ENCODE assay signal across 25 cellular contexts in the genomic region with DNA sequence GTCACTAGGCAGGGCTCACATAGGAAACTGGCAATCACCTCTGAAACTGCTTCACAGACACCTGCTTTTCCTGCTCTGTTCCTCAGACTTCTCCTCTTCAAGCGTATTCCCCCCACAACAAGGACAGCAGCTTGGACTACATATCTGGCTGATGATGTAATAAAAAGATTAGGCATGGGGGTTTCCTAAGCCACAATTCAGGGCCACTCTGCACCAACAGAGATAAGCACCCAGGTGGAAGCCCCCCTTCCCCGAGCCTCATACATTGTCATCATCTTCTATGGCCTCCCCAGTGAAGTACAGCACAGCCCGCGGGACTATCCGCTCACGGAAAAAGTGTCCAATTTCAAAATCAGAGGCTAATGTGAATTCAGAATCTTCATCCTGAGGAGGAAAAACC. TPM values are rescaled to one million over a fixed set of nuclear protein-coding genes. Genes with fewer than 3 reads are reported as not detected.
A peak's percentile ranks its signal among the peaks of the same experiment; 100 is the strongest.
DNase-seq lines count a peak whose midpoint lies in the region; ATAC-seq, FAIRE-seq and TF ChIP-seq lines count a peak whose summit lies in the region.
"Had no signal": no experiment of that assay in that cellular context is flagged by ENCODE, and none has a peak within 500 bp of the region (broad histone marks: within the 10 kb centered on the region; RNA-seq: fewer than 3 reads in every experiment).

No MANE protein-coding gene starts in this region.

- no peaks in the 10 kb centered on the region for H4K20me1 ChIP-seq in endothelial cell of umbilical vein (replicated peaks; ENCODE audit: control insufficient read depth, extremely low read depth, insufficient read depth, low read length)

- H3K79me2 ChIP-seq in endothelial cell of umbilical vein (ENCODE audit: control insufficient read depth, insufficient read depth, low read length): peaks cover 29% of the 10 kb centered on the region

- H3K9ac ChIP-seq in endothelial cell of umbilical vein (replicated peaks; ENCODE audit: extremely low read depth, insufficient read depth, low read length): no peak overlapping the region
- H3K9ac ChIP-seq: BLaER1 treated with 17β-estradiol and CSF1 and Interleukin-3, amounts not matched to agents 10 nM and 100 nM; SK-N-SH had no signal

- no peaks in the 10 kb centered on the region for H3K4me1 ChIP-seq in HEK293 (ENCODE audit: control insufficient read depth, insufficient read depth, low read length)
- peaks cover 34% of the 10 kb centered on the region for H3K4me1 ChIP-seq in endothelial cell of umbilical vein (ENCODE audit: control insufficient read depth, extremely low read depth, insufficient read depth, low read length)
- H3K4me1 ChIP-seq: right lobe of liver had no signal

- no peak overlapping the region for H3K4me2 ChIP-seq in endothelial cell of umbilical vein (ENCODE audit: insufficient read depth, low read length)
- H3K4me2 ChIP-seq: BLaER1 treated with 17β-estradiol and CSF1 and Interleukin-3, amounts not matched to agents 10 nM and 100 nM; SK-N-SH had no signal

- H2AFZ ChIP-seq in endothelial cell of umbilical vein (ENCODE audit: low read depth, low read length): no peak overlapping the region

- H3K9me3 ChIP-seq in HEK293 (ENCODE audit: control insufficient read depth, insufficient read depth, low read depth, low read length) (no peaks in the 10 kb centered on the region), endothelial cell of umbilical vein (replicated peaks; ENCODE audit: control insufficient read depth, insufficient read depth, low read length) (no peaks in the 10 kb centered on the region)
- H3K9me3 ChIP-seq: BLaER1 treated with 17β-estradiol and CSF1 and Interleukin-3, amounts not matched to agents 10 nM and 100 nM; right lobe of liver; SK-N-SH had no signal

- H3K4me1 Mint-ChIP-seq in activated naive CD8-positive, alpha-beta T cell treated with anti-CD3 and anti-CD28 coated beads for 36 hours: peaks cover 32% of the 10 kb centered on the region

- H3K27me3 ChIP-seq in endothelial cell of umbilical vein (ENCODE audit: control insufficient read depth in 2 of 2, insufficient read depth in 2 of 2, low read length in 2 of 2): no peaks in the 10 kb centered on the region
- H3K27me3 ChIP-seq: BLaER1 treated with 17β-estradiol and CSF1 and Interleukin-3, amounts not matched to agents 10 nM and 100 nM; brain microvascular endothelial cell; right lobe of liver had no signal

- intact Hi-C loops in endothelial cell of umbilical vein (cut with micrococcal nuclease): no loop called here

- POLR2A ChIA-PET in HEK293 (lab: Yijun Ruan, JAX): no interaction called here
- POLR2A ChIA-PET in endothelial cell of umbilical vein (lab: Charles Lee): interaction anchor here (1.2 kb wide), 1 partner anchor 21 kb away, joined by 3 read pairs; no protein-coding TSS in a partner anchor

- dilution Hi-C loops in endothelial cell of umbilical vein (cut with MboI; ENCODE audit: extremely low pct_ligation_motif_present, low sequenced_read_pairs): no loop called here

- H3K36me3 ChIP-seq in HEK293 (ENCODE audit: control insufficient read depth in 2 of 2, insufficient read depth in 1 of 2, low read length in 2 of 2) (peaks cover 6 to 100% of the 10 kb centered on the region in 2 experiments; a peak in 2 of 3 replicates), endothelial cell of umbilical vein (ENCODE audit: control insufficient read depth in 2 of 2, extremely low read depth in 1 of 2, insufficient read depth in 2 of 2, low read length in 2 of 2) (peaks cover 34 to 54% of the 10 kb centered on the region in 2 experiments)

- H3K9me1 ChIP-seq in endothelial cell of umbilical vein (replicated peaks; ENCODE audit: control insufficient read depth, extremely low read depth, insufficient read depth, low read length): no peaks in the 10 kb centered on the region

- H3K27ac ChIP-seq in HEK293 (ENCODE audit: extremely low read depth, low read depth, low read length): no peak overlapping the region
- H3K27ac ChIP-seq in endothelial cell of umbilical vein (ENCODE audit: insufficient read depth, low read depth, low read length): peak overlapping the region; percentile 36
- H3K27ac ChIP-seq: BLaER1 treated with 17β-estradiol and CSF1 and Interleukin-3, amounts not matched to agents 10 nM and 100 nM; brain microvascular endothelial cell; right lobe of liver had no signal

- H3K36me3 Mint-ChIP-seq in activated naive CD8-positive, alpha-beta T cell treated with anti-CD3 and anti-CD28 coated beads for 36 hours: peaks cover 46% of the 10 kb centered on the region

- no peaks in the 10 kb centered on the region for H3K9me3 Mint-ChIP-seq in activated naive CD8-positive, alpha-beta T cell treated with anti-CD3 and anti-CD28 coated beads for 36 hours
- H3K9me3 Mint-ChIP-seq: activated T-helper 2 cell treated with anti-CD3 and anti-CD28 coated beads, Interferon-gamma antibody, Interleukin-2, Interleukin-4, amounts not matched to agents 10 μg/mL and 5 μg/mL and 100 μg/mL, durations not matched to agents 14 hours and 24 hours and 36 hours had no signal

- FAIRE-seq in endothelial cell of umbilical vein (lab: Jason Lieb, UNC): no peak

- peak overlapping the region; percentile 62 for H3K27ac Mint-ChIP-seq in activated naive CD8-positive, alpha-beta T cell treated with anti-CD3 and anti-CD28 coated beads for 36 hours

- CTCF ChIA-PET in HEK293 (lab: Yijun Ruan, JAX): interaction anchor here (0.6 to 2.3 kb wide), 5 partner anchors 10 to 262 kb away, joined by 3 to 6 read pairs (median 5); no protein-coding TSS in a partner anchor
- CTCF ChIA-PET in endothelial cell of umbilical vein (lab: Charles Lee): interaction anchor here (1.3 to 2.4 kb wide), 2 partner anchors 62 to 69 kb away, joined by 3 to 5 read pairs; no protein-coding TSS in a partner anchor

- no peaks in the 10 kb centered on the region for H3K27me3 Mint-ChIP-seq in activated naive CD8-positive, alpha-beta T cell treated with anti-CD3 and anti-CD28 coated beads for 36 hours

- no peak overlapping the region for H3K4me3 Mint-ChIP-seq in activated naive CD8-positive, alpha-beta T cell treated with anti-CD3 and anti-CD28 coated beads for 36 hours

- ATAC-seq in GM21619 (IDR thresholded peaks at IDR 0.05; ENCODE audit: unreplicated experiment) (no peak), HG03108 (IDR thresholded peaks at IDR 0.05; ENCODE audit: unreplicated experiment) (no peak)
- ATAC-seq: left colon, PC-3, right lobe of liver had no signal

- TF ChIP-seq POLR2A in endothelial cell of umbilical vein (IDR thresholded peaks at IDR 0.05; ENCODE audit: low read depth, low read length): no peak

- TF ChIP-seq CTCF in HEK293 (tag by site-specific recombination; IDR thresholded peaks at IDR 0.05): no peak
- no peak for TF ChIP-seq CTCF in endothelial cell of umbilical vein (IDR thresholded peaks at IDR 0.05; ENCODE audit: extremely low read depth in 1 of 2, insufficient read depth in 1 of 2, low read depth in 1 of 2, low read length in 2 of 2)

- H3K4me3 ChIP-seq in HEK293 (ENCODE audit: low read depth, low read length) (no peak overlapping the region), endothelial cell of umbilical vein (replicated peaks in 1 of 3; ENCODE audit: insufficient read depth in 1 of 3, low read depth in 1 of 3, low read length in 3 of 3) (no peak overlapping the region)
- H3K4me3 ChIP-seq: BLaER1 treated with 17β-estradiol and CSF1 and Interleukin-3, amounts not matched to agents 10 nM and 100 nM; right lobe of liver had no signal

- DNase-seq in A172 (ENCODE audit: low spot score) (peak; percentile 58), endothelial cell of umbilical vein (ENCODE audit: low read depth, low spot score) (peak; percentile 38), DMS 273 treated with DMSO at 0.1 percent for 48 hours (lab: John Stamatoyannopoulos, UW) (no peak)
- no peak for DNase-seq in activated naive CD8-positive, alpha-beta T cell treated with anti-CD3 and anti-CD28 coated beads for 36 hours
- DNase-seq in stimulated activated CD8-positive, alpha-beta memory T cell treated with anti-CD3 and anti-CD28 coated beads, Interleukin-4, amount 100 ng/mL, for 48 hours: no peak
- DNase-seq: activated CD4-positive, alpha-beta T cell treated with anti-CD3 and anti-CD28 coated beads for 48 hours; brain microvascular endothelial cell; COR-L47; DND-41; head of caudate nucleus; Karpas-422; left colon; NCI-H146; NCI-H2107; NCI-H446 treated with DMSO at 0.1 percent for 48 hours; PC-3; right lobe of liver; SK-N-SH; stimulated activated naive CD4-positive, alpha-beta T cell treated with Interleukin-2 at 50 U/mL for 16 hours had no signal

- no TSS peak for BruUV-seq in endothelial cell of umbilical vein (replicated peaks; lab: Mats Ljungman, UMichigan)

TF ChIP-seq in HEK293, 187 proteins besides CTCF, POLR2A, EP300 and RAD21:
- TF ChIP-seq ZXDB (tag by site-specific recombination; IDR thresholded peaks at IDR 0.05) (peak; percentile 99), ZNF266 (tag by site-specific recombination; IDR thresholded peaks at IDR 0.05; ENCODE audit: low read depth) (no peak)

TF ChIP-seq in endothelial cell of umbilical vein, 7 proteins besides CTCF, POLR2A, EP300 and RAD21 (continues in another document):
- TF ChIP-seq JUN (IDR thresholded peaks at IDR 0.05; ENCODE audit: borderline replicate concordance, insufficient read depth, insufficient read length, low read depth) (no peak), POLR2AphosphoS5 (IDR thresholded peaks at IDR 0.05; ENCODE audit: insufficient read depth, low read depth, low read length) (no peak)

RNA-seq across cellular contexts. Expression of a gene that starts 25.0 kb away (rescaled TPM):
- 30.8 and 34.4 TPM in 2 replicates for total RNA-seq in A172 (2014; rRNA removed; shearing (Covaris generic))
- 1 to 10 TPM; 1.3 to 2.5 TPM for total RNA-seq in activated naive CD8-positive, alpha-beta T cell treated with anti-CD3 and anti-CD28 coated beads for 36 hours
- total RNA-seq in endothelial cell of umbilical vein: 44.5 and 51.5 TPM in 2 replicates
- polyA plus RNA-seq in endothelial cell of umbilical vein: 38.5 and 45.6 TPM in 2 replicates
- polyA plus RNA-seq in endothelial cell of umbilical vein (2011; cell fraction: cytosol; rRNA removed): 20.7 and 42.6 TPM in 2 replicates
- 9.4 and 13.0 TPM in 2 replicates for polyA plus RNA-seq in endothelial cell of umbilical vein (2011; cell fraction: nucleus; rRNA removed)
- polyA plus RNA-seq in endothelial cell of umbilical vein (2012): 36.8 and 57.9 TPM in 2 replicates
- polyA minus RNA-seq in endothelial cell of umbilical vein: 3.8 and 5.2 TPM in 2 replicates
- polyA minus RNA-seq in endothelial cell of umbilical vein (2011; cell fraction: cytosol; rRNA and poly(A)+ RNA removed): 76.2 TPM
- polyA minus RNA-seq in endothelial cell of umbilical vein (2011; cell fraction: nucleus; rRNA and poly(A)+ RNA removed): 4.0 and 13.1 TPM in 2 replicates
- total RNA-seq: temporal lobe had no signal

RNA-seq across cellular contexts. Expression of a gene that starts 37.9 kb away (rescaled TPM):
- total RNA-seq in A172 (2014; rRNA removed; shearing (Covaris generic)): 149 and 162 TPM in 2 replicates
- 100 to 1,000 TPM; 222 to 226 TPM for total RNA-seq in activated naive CD8-positive, alpha-beta T cell treated with anti-CD3 and anti-CD28 coated beads for 36 hours
- 173 and 177 TPM in 2 replicates for total RNA-seq in endothelial cell of umbilical vein
- 68.0 and 100.0 TPM in 2 replicates for polyA plus RNA-seq in endothelial cell of umbilical vein
- polyA plus RNA-seq in endothelial cell of umbilical vein (2011; cell fraction: cytosol; rRNA removed): 112 and 117 TPM in 2 replicates
- 169 and 178 TPM in 2 replicates for polyA plus RNA-seq in endothelial cell of umbilical vein (2011; cell fraction: nucleus; rRNA removed)
- polyA plus RNA-seq in endothelial cell of umbilical vein (2012): 140 and 147 TPM in 2 replicates
- polyA minus RNA-seq in endothelial cell of umbilical vein: 71.5 and 73.7 TPM in 2 replicates
- polyA minus RNA-seq in endothelial cell of umbilical vein (2011; cell fraction: cytosol; rRNA and poly(A)+ RNA removed): 52.2 TPM
- polyA minus RNA-seq in endothelial cell of umbilical vein (2011; cell fraction: nucleus; rRNA and poly(A)+ RNA removed): 75.3 and 108 TPM in 2 replicates

Comparison
In these comparisons a context has a peak if more than half of its experiments do, and no peak if none do; other contexts are left out.
1. DNase-seq: peak in A172 (single experiment) and endothelial cell of umbilical vein (single experiment); none in activated naive CD8-positive, alpha-beta T cell treated with anti-CD3 and anti-CD28 coated beads for 36 hours (single experiment), DMS 273 treated with DMSO at 0.1 percent for 48 hours (single experiment) and stimulated activated CD8-positive, alpha-beta memory T cell treated with anti-CD3 and anti-CD28 coated beads, Interleukin-4, amount 100 ng/mL, for 48 hours (single experiment).